ENCODE assay signal across 15 cellular contexts in genomic region chr20:62787329-62787728, GRCh38. TPM values are rescaled to one million over a fixed set of nuclear protein-coding genes. Genes with fewer than 3 reads are reported as not detected.
DNase-seq lines count a peak whose midpoint lies in the region; TF ChIP-seq lines count a peak whose summit lies in the region.
"Had no signal": no experiment of that assay in that cellular context is flagged by ENCODE, and none has a peak within 500 bp of the region (broad histone marks: within the 10 kb centered on the region; RNA-seq: fewer than 3 reads in every experiment).

No MANE protein-coding gene starts in this region.

- H3K27me3 ChIP-seq in BLaER1 treated with 17β-estradiol and CSF1 and Interleukin-3, amounts not matched to agents 10 nM and 100 nM = no peaks in the 10 kb centered on the region; a peak in 1 of 22 replicates
- no peaks in the 10 kb centered on the region for H3K27me3 ChIP-seq in testis

- 87 to 88% methylated on average over 7 of the region's 7 CpGs for WGBS in testis, 2 donors

- H3K9me3 Mint-ChIP-seq in mesothelial cell of epicardium = no peaks in the 10 kb centered on the region
- H3K9me3 Mint-ChIP-seq in activated T-cell treated with anti-CD3 and anti-CD28 coated beads, Interleukin-2, amount 50 U/mL, for 24 hours = no peaks in the 10 kb centered on the region
- H3K9me3 Mint-ChIP-seq: GM23338 had no signal

- H3K4me2 ChIP-seq in BLaER1 treated with 17β-estradiol and CSF1 and Interleukin-3, amounts not matched to agents 10 nM and 100 nM = peak overlapping the region; percentile 77 to 93 (median 89)
- H3K4me2 ChIP-seq: GM23338 had no signal

- peak overlapping the region; percentile 82 for H3K27ac Mint-ChIP-seq in mesothelial cell of epicardium
- no peak overlapping the region for H3K27ac Mint-ChIP-seq in activated T-cell treated with anti-CD3 and anti-CD28 coated beads, Interleukin-2, amount 50 U/mL, for 24 hours
- H3K27ac Mint-ChIP-seq: GM23338 had no signal

- peaks cover 0 to 14% (median 0%) of the 10 kb centered on the region in 11 experiments; a peak in 6 of 22 replicates for H3K9me3 ChIP-seq in BLaER1 treated with 17β-estradiol and CSF1 and Interleukin-3, amounts not matched to agents 10 nM and 100 nM (replicated peaks in 1 of 11)
- no peaks in the 10 kb centered on the region for H3K9me3 ChIP-seq in testis
- H3K9me3 ChIP-seq: SJSA1 had no signal

- peaks cover 88 to 97% (median 93%) of the 10 kb centered on the region in 10 experiments for H3K4me1 ChIP-seq in BLaER1 treated with 17β-estradiol and CSF1 and Interleukin-3, amounts not matched to agents 10 nM and 100 nM
- peaks cover 12% of the 10 kb centered on the region for H3K4me1 ChIP-seq in testis

- H3K4me3 Mint-ChIP-seq in mesothelial cell of epicardium = no peak overlapping the region
- no peak overlapping the region for H3K4me3 Mint-ChIP-seq in activated T-cell treated with anti-CD3 and anti-CD28 coated beads, Interleukin-2, amount 50 U/mL, for 24 hours
- H3K4me3 Mint-ChIP-seq: GM23338 had no signal

- H3K4me3 ChIP-seq in BLaER1 treated with 17β-estradiol and CSF1 and Interleukin-3, amounts not matched to agents 10 nM and 100 nM = no peak overlapping the region
- H3K4me3 ChIP-seq in testis = no peak overlapping the region
- H3K4me3 ChIP-seq: GM23338, SJSA1 had no signal

- intact Hi-C loops in testis (cut with DNase I; ENCODE audit: low total_unique reads) = loop anchor here (10.0 kb wide), 2 partner anchors 123 to 283 kb away; no protein-coding TSS in a partner anchor

- TF ChIP-seq CTCF in mesothelial cell of epicardium (IDR thresholded peaks at IDR 0.05; ENCODE audit: unreplicated experiment) (no peak), testis (IDR thresholded peaks at IDR 0.05) (no peak)

- 0 out of 22 replicates have a peak, but pooled peaks cover 0 to 1% (median 0%) of the 10 kb centered on the region in 11 experiments for H4K20me1 ChIP-seq in BLaER1 treated with 17β-estradiol and CSF1 and Interleukin-3, amounts not matched to agents 10 nM and 100 nM

- peak; percentile 52 for DNase-seq in GDM1 (lab: John Stamatoyannopoulos, UW)
- DNase-seq in UCSD-AML1 (lab: John Stamatoyannopoulos, UW; ENCODE audit: unreplicated experiment) = peak; percentile 27
- DNase-seq in mesothelial cell of epicardium (ENCODE audit: low spot score in 2 of 2, unreplicated experiment in 2 of 2) = no peak
- no peak for DNase-seq in activated T-cell treated with anti-CD3 and anti-CD28 coated beads, Interleukin-2, amount 50 U/mL, for 24 hours
- DNase-seq in testis = no peak
- no peak for DNase-seq in NCI-H226
- DNase-seq: ACHN, NCI-H1417, NCI-H1930, NCI-H2171 treated with DMSO at 0.1 percent for 48 hours, NCI-H510A treated with DMSO at 0.1 percent for 48 hours, RPMI8226 had no signal

- H3K36me3 Mint-ChIP-seq in mesothelial cell of epicardium = no peaks in the 10 kb centered on the region
- H3K36me3 Mint-ChIP-seq in activated T-cell treated with anti-CD3 and anti-CD28 coated beads, Interleukin-2, amount 50 U/mL, for 24 hours (ENCODE audit: low read depth) = no peaks in the 10 kb centered on the region

- no peak for TF ChIP-seq POLR2A in testis (IDR thresholded peaks at IDR 0.05)

- no peaks in the 10 kb centered on the region for H3K36me3 ChIP-seq in BLaER1 treated with 17β-estradiol and CSF1 and Interleukin-3, amounts not matched to agents 10 nM and 100 nM
- H3K36me3 ChIP-seq in testis (ENCODE audit: low read depth, missing control alignments) = no peaks in the 10 kb centered on the region
- H3K36me3 ChIP-seq: SJSA1 had no signal

- peaks cover 47% of the 10 kb centered on the region for H3K4me1 Mint-ChIP-seq in mesothelial cell of epicardium
- peaks cover 15% of the 10 kb centered on the region for H3K4me1 Mint-ChIP-seq in activated T-cell treated with anti-CD3 and anti-CD28 coated beads, Interleukin-2, amount 50 U/mL, for 24 hours (ENCODE audit: low read depth)

- peak overlapping the region in 9 of 11 experiments; percentile 5 to 76 (median 56); a peak in 12 of 22 replicates for H3K27ac ChIP-seq in BLaER1 treated with 17β-estradiol and CSF1 and Interleukin-3, amounts not matched to agents 10 nM and 100 nM
- H3K27ac ChIP-seq in testis = no peak overlapping the region
- H3K27ac ChIP-seq: SJSA1 had no signal

- H3K27me3 Mint-ChIP-seq in mesothelial cell of epicardium (ENCODE audit: low read depth) = peaks cover 1% of the 10 kb centered on the region
- no peaks in the 10 kb centered on the region for H3K27me3 Mint-ChIP-seq in activated T-cell treated with anti-CD3 and anti-CD28 coated beads, Interleukin-2, amount 50 U/mL, for 24 hours

- H3K9ac ChIP-seq in BLaER1 treated with 17β-estradiol and CSF1 and Interleukin-3, amounts not matched to agents 10 nM and 100 nM = 0 out of 22 replicates have a peak overlapping the region, but pooled peaks of 1 of the 11 experiments have one; percentile 37

RNA-seq across cellular contexts. Expression of gene MRGBP, which starts 8.9 kb away (rescaled TPM):
- 18.4 to 20.8 TPM (median 20.4 TPM) in 3 replicates for total RNA-seq in mesothelial cell of epicardium
- total RNA-seq in testis = 10 to 100 TPM; 52.5 to 56.7 TPM
- 98.3 TPM for polyA plus RNA-seq in testis (ENCODE audit: insufficient read depth, low read depth, low replicate concordance)

RNA-seq across cellular contexts. Expression of gene OGFR, which starts 17.3 kb away (rescaled TPM):
- total RNA-seq in mesothelial cell of epicardium = 56.2 to 58.4 TPM (median 56.5 TPM) in 3 replicates
- 10 to 100 TPM; 46.6 to 57.0 TPM for total RNA-seq in testis
- polyA plus RNA-seq in testis (ENCODE audit: insufficient read depth, low read depth, low replicate concordance) = 23.7 TPM

RNA-seq across cellular contexts. Expression of gene COL9A3, which starts 29.5 kb away (rescaled TPM):
- total RNA-seq in mesothelial cell of epicardium = 573 to 576 TPM (median 576 TPM) in 3 replicates
- 10 to 100 TPM; 19.1 to 50.6 TPM for total RNA-seq in testis
- 21.3 TPM for polyA plus RNA-seq in testis (ENCODE audit: insufficient read depth, low read depth, low replicate concordance)
- total RNA-seq: SJSA1 had no signal

Comparison
In these comparisons a context has a peak if more than half of its experiments do, and no peak if none do; other contexts are left out.
1. H3K27ac ChIP-seq: peak in BLaER1 treated with 17β-estradiol and CSF1 and Interleukin-3, amounts not matched to agents 10 nM and 100 nM (9 of 11); none in testis (0 of 2).
2. DNase-seq: peak in GDM1 (single experiment) and UCSD-AML1 (single experiment); none in mesothelial cell of epicardium (0 of 2), activated T-cell treated with anti-CD3 and anti-CD28 coated beads, Interleukin-2, amount 50 U/mL, for 24 hours (single experiment), testis (single experiment) and NCI-H226 (single experiment).
3. RNA of gene COL9A3, which starts 29.5 kb away (total RNA-seq): 573 to 576 TPM in mesothelial cell of epicardium; 19.1 to 50.6 TPM in testis; every median in the first group is over 10 times any median in the second.